In genomic region chr10:12381536-12382156, GRCh38 we compare ENCODE assay signal across 20 cellular contexts. TPM values are rescaled to one million over a fixed set of nuclear protein-coding genes. Genes with fewer than 3 reads are reported as not detected.
DNase-seq lines count a peak whose midpoint lies in the region; ATAC-seq, FAIRE-seq and TF ChIP-seq lines count a peak whose summit lies in the region.
"Had no signal": no experiment of that assay in that cellular context is flagged by ENCODE, and none has a peak within 500 bp of the region (broad histone marks: within the 10 kb centered on the region; RNA-seq: fewer than 3 reads in every experiment).

No MANE protein-coding gene starts in this region.

- intact Hi-C loops in activated CD4-positive, alpha-beta memory T cell treated with anti-CD3 and anti-CD28 coated beads for 36 hours (cut with micrococcal nuclease), result loop anchor here (1.0 to 2.0 kb wide), 2 partner anchors 38 to 67 kb away; no protein-coding TSS in a partner anchor

- H3K27ac Mint-ChIP-seq in activated CD4-positive, alpha-beta memory T cell treated with anti-CD3 and anti-CD28 coated beads for 36 hours, result peak overlapping the region; percentile 86
- no peak overlapping the region for H3K27ac Mint-ChIP-seq in activated CD4-positive, alpha-beta memory T cell treated with anti-CD3 and anti-CD28 coated beads, Interleukin-2, amount 10 ng/mL, durations not matched to agents 7 days and 5 days
- peak overlapping the region; percentile 78 for H3K27ac Mint-ChIP-seq in activated T-helper 17 cell treated with anti-CD3 and anti-CD28 coated beads, Interleukin-2, amount 50 U/mL, for 72 hours

- peak overlapping the region; percentile 12 for H3K4me3 Mint-ChIP-seq in activated CD4-positive, alpha-beta memory T cell treated with anti-CD3 and anti-CD28 coated beads for 36 hours
- no peak overlapping the region for H3K4me3 Mint-ChIP-seq in activated CD4-positive, alpha-beta memory T cell treated with anti-CD3 and anti-CD28 coated beads, Interleukin-2, amount 10 ng/mL, durations not matched to agents 7 days and 5 days
- H3K4me3 Mint-ChIP-seq in activated T-helper 17 cell treated with anti-CD3 and anti-CD28 coated beads, Interleukin-2, amount 50 U/mL, for 72 hours, result peak overlapping the region; percentile 42
- H3K4me3 Mint-ChIP-seq: CD4-positive, alpha-beta T cell had no signal

- H3K4me1 Mint-ChIP-seq in activated CD4-positive, alpha-beta memory T cell treated with anti-CD3 and anti-CD28 coated beads for 36 hours (ENCODE audit: low read depth), result peaks cover 24% of the 10 kb centered on the region
- peaks cover 3% of the 10 kb centered on the region for H3K4me1 Mint-ChIP-seq in activated CD4-positive, alpha-beta memory T cell treated with anti-CD3 and anti-CD28 coated beads, Interleukin-2, amount 10 ng/mL, durations not matched to agents 7 days and 5 days
- H3K4me1 Mint-ChIP-seq in activated T-helper 17 cell treated with anti-CD3 and anti-CD28 coated beads, Interleukin-2, amount 50 U/mL, for 72 hours, result peaks cover 4% of the 10 kb centered on the region

- POLR2A ChIA-PET in activated CD4-positive, alpha-beta memory T cell treated with anti-CD3 and anti-CD28 coated beads for 36 hours (lab: Charles Lee), result interaction anchor here (1.0 to 1.3 kb wide), 3 partner anchors 32 to 37 kb away, joined by 3 to 6 read pairs (median 4); no protein-coding TSS in a partner anchor
- POLR2A ChIA-PET in activated CD4-positive, alpha-beta memory T cell treated with anti-CD3 and anti-CD28 coated beads, Interleukin-2, amount 10 ng/mL, durations not matched to agents 7 days and 5 days (lab: Charles Lee), result no interaction called here

- CTCF ChIA-PET in activated CD4-positive, alpha-beta memory T cell treated with anti-CD3 and anti-CD28 coated beads for 36 hours (lab: Charles Lee), result interaction anchor here (0.6 to 1.4 kb wide), 5 partner anchors 23 to 329 kb away, joined by 3 to 4 read pairs (median 3); no protein-coding TSS in a partner anchor
- CTCF ChIA-PET in activated CD4-positive, alpha-beta memory T cell treated with anti-CD3 and anti-CD28 coated beads, Interleukin-2, amount 10 ng/mL, durations not matched to agents 7 days and 5 days (lab: Charles Lee), result interaction anchor here (1.1 kb wide), 1 partner anchor 328 kb away, joined by 4 read pairs; no protein-coding TSS in a partner anchor

- no peak for TF ChIP-seq POLR2A in GM12891 (IDR thresholded peaks at IDR 0.05; ENCODE audit: low read depth, low read length)

- peak; percentile 77 for ATAC-seq in activated T-helper 17 cell treated with anti-CD3 and anti-CD28 coated beads, Interleukin-2, amount 50 U/mL, for 72 hours (replicated peaks)

- H3K9me3 Mint-ChIP-seq in activated CD4-positive, alpha-beta memory T cell treated with anti-CD3 and anti-CD28 coated beads for 36 hours, result peaks cover 14% of the 10 kb centered on the region
- H3K9me3 Mint-ChIP-seq in activated CD4-positive, alpha-beta memory T cell treated with anti-CD3 and anti-CD28 coated beads, Interleukin-2, amount 10 ng/mL, durations not matched to agents 7 days and 5 days, result peaks cover 12% of the 10 kb centered on the region
- peaks cover 5% of the 10 kb centered on the region for H3K9me3 Mint-ChIP-seq in activated T-helper 17 cell treated with anti-CD3 and anti-CD28 coated beads, Interleukin-2, amount 50 U/mL, for 72 hours
- H3K9me3 Mint-ChIP-seq: CD4-positive, alpha-beta T cell had no signal

- DNase-seq in activated CD4-positive, alpha-beta memory T cell treated with anti-CD3 and anti-CD28 coated beads for 36 hours, result no peak
- no peak for DNase-seq in activated CD4-positive, alpha-beta memory T cell treated with anti-CD3 and anti-CD28 coated beads, Interleukin-2, amount 10 ng/mL, durations not matched to agents 7 days and 5 days
- DNase-seq in GM12891 (ENCODE audit: insufficient read length, low spot score) (no peak), retina (peak; percentile 48), NCI-H2227 (lab: John Stamatoyannopoulos, UW; ENCODE audit: unreplicated experiment) (no peak), SKM-1 treated with dmso at 0.1 percent for 144 hours (lab: John Stamatoyannopoulos, UW; ENCODE audit: unreplicated experiment) (no peak), NCI-H187 treated with DMSO at 0.1 percent for 48 hours (lab: John Stamatoyannopoulos, UW) (no peak)
- DNase-seq: AML-193; CD4-positive, alpha-beta T cell; EL; H7; NCI-H1048; NCI-H1694; NCI-H2107; NCI-H345; NCI-H526; RPMI8226; SJCRH30 had no signal

- H3K27me3 Mint-ChIP-seq in activated CD4-positive, alpha-beta memory T cell treated with anti-CD3 and anti-CD28 coated beads for 36 hours, result no peaks in the 10 kb centered on the region
- no peaks in the 10 kb centered on the region for H3K27me3 Mint-ChIP-seq in activated CD4-positive, alpha-beta memory T cell treated with anti-CD3 and anti-CD28 coated beads, Interleukin-2, amount 10 ng/mL, durations not matched to agents 7 days and 5 days
- no peaks in the 10 kb centered on the region for H3K27me3 Mint-ChIP-seq in activated T-helper 17 cell treated with anti-CD3 and anti-CD28 coated beads, Interleukin-2, amount 50 U/mL, for 72 hours
- H3K27me3 Mint-ChIP-seq: CD4-positive, alpha-beta T cell had no signal

- H3K36me3 Mint-ChIP-seq in activated CD4-positive, alpha-beta memory T cell treated with anti-CD3 and anti-CD28 coated beads for 36 hours, result peaks cover 2% of the 10 kb centered on the region
- H3K36me3 Mint-ChIP-seq in activated CD4-positive, alpha-beta memory T cell treated with anti-CD3 and anti-CD28 coated beads, Interleukin-2, amount 10 ng/mL, durations not matched to agents 7 days and 5 days (ENCODE audit: low read depth), result peaks cover 7% of the 10 kb centered on the region
- H3K36me3 Mint-ChIP-seq in activated T-helper 17 cell treated with anti-CD3 and anti-CD28 coated beads, Interleukin-2, amount 50 U/mL, for 72 hours (ENCODE audit: low read depth), result no peaks in the 10 kb centered on the region

- FAIRE-seq in GM12891 (lab: Jason Lieb, UNC), result peak; percentile 13
- FAIRE-seq: GM19239 had no signal

TF ChIP-seq in GM12891, 5 proteins besides CTCF, POLR2A, EP300 and RAD21:
- TF ChIP-seq PAX5 (IDR thresholded peaks at IDR 0.05; ENCODE audit: insufficient read depth, low read length, severe bottlenecking), result no peak
- no peak for TF ChIP-seq POU2F2 (IDR thresholded peaks at IDR 0.05; ENCODE audit: low read depth, low read length)
TF ChIP-seq in GM12891: peak in this region for 0.

RNA-seq across cellular contexts. Expression of gene CAMK1D, which starts 32.3 kb away (rescaled TPM):
- 10 to 100 TPM; 17.7 to 17.9 TPM for total RNA-seq in activated CD4-positive, alpha-beta memory T cell treated with anti-CD3 and anti-CD28 coated beads for 36 hours
- 10 to 100 TPM; 16.7 to 17.8 TPM for total RNA-seq in activated CD4-positive, alpha-beta memory T cell treated with anti-CD3 and anti-CD28 coated beads, Interleukin-2, amount 10 ng/mL, durations not matched to agents 7 days and 5 days
- 17.6 TPM for polyA plus RNA-seq in GM12891 (2012; ENCODE audit: low read depth, missing spikeins)
- total RNA-seq in activated T-helper 17 cell treated with anti-CD3 and anti-CD28 coated beads, Interleukin-2, amount 50 U/mL, for 72 hours, result 10 to 100 TPM; 10.9 to 20.7 TPM
